In the genomic region with DNA sequence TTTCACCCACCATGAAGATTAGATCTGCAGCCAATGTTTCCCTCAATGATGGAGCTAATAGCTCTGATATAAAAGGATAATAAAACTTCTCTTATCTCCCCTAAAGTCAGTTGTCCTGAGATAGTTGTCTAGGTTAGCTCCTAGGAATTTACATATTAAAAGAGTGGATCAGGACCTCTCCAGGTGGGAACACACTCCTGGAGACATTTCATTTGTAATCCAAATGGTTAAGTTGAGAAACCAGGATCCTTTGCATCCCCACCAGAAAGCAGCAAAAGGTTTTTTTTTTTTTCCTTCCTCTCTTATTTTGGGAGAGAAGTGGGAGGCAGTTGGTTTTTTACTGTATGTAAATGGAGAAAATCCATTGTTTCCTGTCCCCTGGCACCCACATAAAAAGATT, we compare ENCODE assay signal across 26 cellular contexts.
"Had no signal": no experiment of that assay in that cellular context is flagged by ENCODE, and none has a peak within 500 bp of the region (broad histone marks: within the 10 kb centered on the region; RNA-seq: fewer than 3 reads in every experiment).

No MANE protein-coding gene starts in this region.

- H3K4me3 ChIP-seq: coronary artery, dorsolateral prefrontal cortex had no signal

- DNase-seq: activated CD4-positive, alpha-beta memory T cell treated with anti-CD3 and anti-CD28 coated beads, Interleukin-2, amount 10 ng/mL, durations not matched to agents 7 days and 5 days; activated CD4-positive, alpha-beta T cell treated with anti-CD3 and anti-CD28 coated beads for 1 hour; activated CD4-positive, alpha-beta T cell treated with anti-CD3 and anti-CD28 coated beads for 4 hours; activated CD4-positive, alpha-beta T cell treated with anti-CD3 and anti-CD28 coated beads, Interleukin-2, amount 10 ng/mL, durations not matched to agents 7 days and 5 days; activated CD4-positive, alpha-beta T cell treated with anti-CD3 and anti-CD28 coated beads, Interleukin-2, amount 50 U/mL, for 4 hours; activated CD8-positive, alpha-beta memory T cell treated with anti-CD3 and anti-CD28 coated beads, Interleukin-2, amount 50 U/mL, for 48 hours; activated gamma-delta T cell; activated naive CD4-positive, alpha-beta T cell treated with anti-CD3 and anti-CD28 coated beads, Interleukin-2, amount 50 U/mL, for 16 hours; activated naive CD4-positive, alpha-beta T cell treated with Interleukin-2 at 50 U/mL for 16 hours; activated T-cell treated with anti-CD3 and anti-CD28 coated beads for 4 hours; activated T-cell treated with anti-CD3 and anti-CD28 coated beads, Interleukin-2, amount 50 U/mL, for 24 hours; activated T-cell treated with anti-CD3 and anti-CD28 coated beads, Interleukin-2, amount 50 U/mL, for 72 hours; amniotic stem cell; anterior cingulate cortex; brain microvascular endothelial cell; dorsolateral prefrontal cortex; effector memory CD4-positive, alpha-beta T cell; endodermal cell; foreskin fibroblast; head of caudate nucleus; T-helper 1 cell; T-helper 17 cell had no signal

- FAIRE-seq: astrocyte, bronchial epithelial cell, frontal cortex had no signal

- H3K27me3 ChIP-seq: brain microvascular endothelial cell, dorsolateral prefrontal cortex had no signal

- H3K36me3 ChIP-seq: brain microvascular endothelial cell had no signal

- H3K27ac ChIP-seq: brain microvascular endothelial cell, coronary artery, dorsolateral prefrontal cortex had no signal
